19 cellular contexts compared by ENCODE assay signal in genomic region chr2:142883526-142883925, GRCh38. TPM values are rescaled to one million over a fixed set of nuclear protein-coding genes. Genes with fewer than 3 reads are reported as not detected.
"Had no signal": no experiment of that assay in that cellular context is flagged by ENCODE, and none has a peak within 500 bp of the region (broad histone marks: within the 10 kb centered on the region; RNA-seq: fewer than 3 reads in every experiment).

No MANE protein-coding gene starts in this region.

- H3K27me3 ChIP-seq: left lung, neural progenitor cell, stomach had no signal

- H3K4me3 ChIP-seq: left lung, neural progenitor cell, prostate gland, stomach had no signal

- H3K4me3 Mint-ChIP-seq: activated CD4-positive, alpha-beta memory T cell treated with anti-CD3 and anti-CD28 coated beads for 36 hours; activated naive CD8-positive, alpha-beta T cell treated with anti-CD3 and anti-CD28 coated beads, Interleukin-2, amount 10 ng/mL, durations not matched to agents 7 days and 5 days; activated T-helper 17 cell treated with anti-CD3 and anti-CD28 coated beads, Interleukin-2, amount 50 U/mL, for 72 hours; neural progenitor cell; T-helper 2 cell treated with Interferon-gamma antibody and Interleukin-4, amounts not matched to agents 5 μg/mL and 100 μg/mL, for 36 hours; type B pancreatic cell had no signal

- H3K4me1 ChIP-seq: left lung, neural progenitor cell, prostate gland, stomach had no signal

- H3K27ac ChIP-seq: left lung, neural progenitor cell, prostate gland, stomach had no signal

- FAIRE-seq: colon, kidney, TTC549 had no signal

- H3K27me3 Mint-ChIP-seq: activated CD4-positive, alpha-beta memory T cell treated with anti-CD3 and anti-CD28 coated beads for 36 hours; type B pancreatic cell had no signal

- H3K27ac Mint-ChIP-seq: activated CD4-positive, alpha-beta memory T cell treated with anti-CD3 and anti-CD28 coated beads for 36 hours; activated naive CD8-positive, alpha-beta T cell treated with anti-CD3 and anti-CD28 coated beads, Interleukin-2, amount 10 ng/mL, durations not matched to agents 7 days and 5 days; activated T-helper 17 cell treated with anti-CD3 and anti-CD28 coated beads, Interleukin-2, amount 50 U/mL, for 72 hours; neural progenitor cell; T-helper 2 cell treated with Interferon-gamma antibody and Interleukin-4, amounts not matched to agents 5 μg/mL and 100 μg/mL, for 36 hours; type B pancreatic cell had no signal

- H3K9ac ChIP-seq: neural progenitor cell had no signal

- H3K9me3 Mint-ChIP-seq: neural progenitor cell; T-helper 2 cell treated with Interferon-gamma antibody and Interleukin-4, amounts not matched to agents 5 μg/mL and 100 μg/mL, for 36 hours had no signal

- H2AFZ ChIP-seq: neural progenitor cell had no signal

- H3K9me3 ChIP-seq: left lung, prostate gland, stomach had no signal

- ATAC-seq: activated T-helper 17 cell treated with anti-CD3 and anti-CD28 coated beads, Interleukin-2, amount 50 U/mL, for 72 hours; left lung; right cardiac atrium had no signal

- H3K4me1 Mint-ChIP-seq: activated naive CD8-positive, alpha-beta T cell treated with anti-CD3 and anti-CD28 coated beads, Interleukin-2, amount 10 ng/mL, durations not matched to agents 7 days and 5 days; activated T-helper 17 cell treated with anti-CD3 and anti-CD28 coated beads, Interleukin-2, amount 50 U/mL, for 72 hours; neural progenitor cell had no signal

- DNase-seq: activated CD4-positive, alpha-beta memory T cell treated with anti-CD3 and anti-CD28 coated beads for 36 hours; activated naive CD4-positive, alpha-beta T cell; activated naive CD8-positive, alpha-beta T cell treated with anti-CD3 and anti-CD28 coated beads, Interleukin-2, amount 10 ng/mL, durations not matched to agents 7 days and 5 days; amygdala; caudate nucleus; foreskin melanocyte; head of caudate nucleus; kidney; left lung; mammary epithelial cell; right cardiac atrium; stomach had no signal

- H3K4me2 ChIP-seq: neural progenitor cell had no signal

- H3K36me3 ChIP-seq: neural progenitor cell, prostate gland, stomach had no signal

- H3K36me3 Mint-ChIP-seq: activated CD4-positive, alpha-beta memory T cell treated with anti-CD3 and anti-CD28 coated beads for 36 hours; activated naive CD8-positive, alpha-beta T cell treated with anti-CD3 and anti-CD28 coated beads, Interleukin-2, amount 10 ng/mL, durations not matched to agents 7 days and 5 days; neural progenitor cell; type B pancreatic cell had no signal

RNA-seq across cellular contexts. Expression of gene KYNU, which starts 6.1 kb away (rescaled TPM):
- total RNA-seq: activated CD4-positive, alpha-beta memory T cell treated with anti-CD3 and anti-CD28 coated beads for 36 hours had no signal
